1 cellular context compared by ENCODE assay signal in genomic region chr12:3186546-3187237, GRCh38.
TF ChIP-seq lines count a peak whose summit lies in the region.

No MANE protein-coding gene starts in this region.

TF ChIP-seq in GM12878, 131 proteins besides CTCF, POLR2A, EP300 and RAD21 (continued from another document):
- TF ChIP-seq PBX3 (IDR thresholded peaks at IDR 0.05; ENCODE audit: insufficient replicate concordance, low read depth, low read length) (no peak), BHLHE40 (IDR thresholded peaks at IDR 0.05; ENCODE audit: borderline replicate concordance in 1 of 2, low read depth in 2 of 2, low read length in 1 of 2) (peak in 1 of 2 experiments; percentile 19; a peak in 1 of 4 replicates), MEF2B (IDR thresholded peaks at IDR 0.05; ENCODE audit: partially characterized antibody, poor library complexity, severe bottlenecking) (peak; percentile 92), FOS (IDR thresholded peaks at IDR 0.05; ENCODE audit: borderline replicate concordance, extremely low read depth, insufficient read length) (no peak), RUNX3 (IDR thresholded peaks at IDR 0.05; ENCODE audit: low read length) (0 out of 2 replicates have a peak, but pooled peaks have one; percentile 16), ATF3 (IDR thresholded peaks at IDR 0.05; ENCODE audit: borderline replicate concordance, extremely low read depth, low read depth, low read length) (no peak), NR2C1 (IDR thresholded peaks at IDR 0.05) (no peak), E4F1 (IDR thresholded peaks at IDR 0.05; ENCODE audit: borderline replicate concordance, partially characterized antibody) (no peak), CHD4 (IDR thresholded peaks at IDR 0.05) (no peak), CHD1 (IDR thresholded peaks at IDR 0.05; ENCODE audit: low read depth, low read length) (no peak), E2F8 (IDR thresholded peaks at IDR 0.05; ENCODE audit: low read depth, partially characterized antibody) (no peak), YBX1 (IDR thresholded peaks at IDR 0.05) (no peak), PKNOX1 (IDR thresholded peaks at IDR 0.05) (no peak), ZBTB4 (CRISPR knock-in tag; IDR thresholded peaks at IDR 0.05) (no peak), POLR2AphosphoS2 (IDR thresholded peaks at IDR 0.05; ENCODE audit: low read depth, low read length) (no peak), NFXL1 (IDR thresholded peaks at IDR 0.05; ENCODE audit: borderline replicate concordance) (no peak), NR2F1 (conservative IDR thresholded peaks at IDR 0.05) (no peak), SMAD1 (IDR thresholded peaks at IDR 0.05; ENCODE audit: low read depth, partially characterized antibody) (no peak), RELA (IDR thresholded peaks at IDR 0.05; ENCODE audit: borderline replicate concordance, partially characterized antibody) (peak; percentile 28), ATF2 (IDR thresholded peaks at IDR 0.05; ENCODE audit: low read length) (no peak), PAX5 (IDR thresholded peaks at IDR 0.05; ENCODE audit: borderline replicate concordance, low read depth, low read length) (no peak), NFYA (IDR thresholded peaks at IDR 0.05; ENCODE audit: borderline replicate concordance, low read depth, low read length) (no peak), MXI1 (IDR thresholded peaks at IDR 0.05; ENCODE audit: low read depth, low read length) (no peak), ELK1 (IDR thresholded peaks at IDR 0.05; ENCODE audit: low read depth, low read length) (no peak), STAT1 (conservative IDR thresholded peaks at IDR 0.05) (no peak), ZBED1 (IDR thresholded peaks at IDR 0.05; ENCODE audit: borderline replicate concordance) (no peak), USF1 (IDR thresholded peaks at IDR 0.05; ENCODE audit: borderline replicate concordance, extremely low read length, insufficient read depth, low read depth, low read length) (no peak), ZBTB33 (IDR thresholded peaks at IDR 0.05) (no peak), TCF3 (IDR thresholded peaks at IDR 0.05; ENCODE audit: borderline replicate concordance, insufficient read depth, low read depth, low read length) (no peak), CBX3 (IDR thresholded peaks at IDR 0.05; ENCODE audit: borderline replicate concordance, low read depth) (no peak)
TF ChIP-seq in GM12878: peak in this region for 14.
